1 cellular context compared by ENCODE assay signal in the genomic region with DNA sequence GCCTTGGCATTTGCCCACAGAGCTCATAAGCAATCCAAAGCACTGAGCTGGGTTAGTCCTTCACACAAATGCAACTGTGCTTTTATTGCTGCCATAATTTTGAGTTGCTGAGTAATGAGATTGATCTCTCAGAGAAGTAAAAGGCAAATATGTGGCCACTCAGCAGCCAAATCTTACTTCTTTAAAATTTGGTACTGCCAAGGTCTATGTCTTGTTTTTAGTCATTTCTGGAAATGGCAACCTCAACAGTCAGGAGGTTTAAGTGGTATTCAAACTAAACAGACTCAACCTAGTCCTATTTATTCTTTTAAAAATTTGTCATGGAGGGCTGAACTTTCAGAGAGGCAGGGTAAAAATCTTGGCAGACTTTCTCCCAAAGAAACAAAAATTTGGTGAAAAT.
A peak's percentile ranks its signal among the peaks of the same experiment; 100 is the strongest.
TF ChIP-seq lines count a peak whose summit lies in the region.

No MANE protein-coding gene starts in this region.

TF ChIP-seq in GM12878, 131 proteins besides CTCF, POLR2A, EP300 and RAD21 (continued from another document):
- TF ChIP-seq RUNX3 (IDR thresholded peaks at IDR 0.05; ENCODE audit: low read length) (peak; percentile 41), IRF4 (IDR thresholded peaks at IDR 0.05; ENCODE audit: low read depth, low read length) (peak; percentile 62; the same call in 1 of the 2 replicates), JUND (IDR thresholded peaks at IDR 0.05; ENCODE audit: low read depth, low read length) (no peak), SP1 (IDR thresholded peaks at IDR 0.05; ENCODE audit: low read depth, low read length) (no peak), NR2C1 (IDR thresholded peaks at IDR 0.05) (no peak), LARP7 (IDR thresholded peaks at IDR 0.05) (no peak), PML (IDR thresholded peaks at IDR 0.05; ENCODE audit: low read length) (no peak)
TF ChIP-seq in GM12878: peak in this region for 2.
